ENCODE assay signal across 12 cellular contexts in the genomic region with DNA sequence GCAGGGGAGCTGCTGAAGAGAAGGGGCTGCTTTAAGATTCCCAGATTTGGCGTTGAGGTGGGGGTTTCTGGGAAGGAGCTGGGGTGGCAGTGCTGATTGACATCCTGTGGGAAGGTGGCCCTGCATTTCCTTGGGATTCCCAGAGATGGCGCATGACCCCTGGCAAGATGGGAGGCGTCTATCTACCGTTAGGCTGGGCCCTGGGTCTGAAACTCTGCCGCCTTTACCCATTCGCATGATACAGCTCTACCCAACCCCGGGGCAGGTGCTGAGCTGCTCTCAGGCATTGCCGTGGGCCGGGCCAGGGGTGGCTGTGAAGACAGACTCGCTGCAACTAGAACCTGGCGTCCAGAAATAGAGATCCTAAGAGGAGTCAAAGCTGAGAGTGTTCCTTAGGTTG. TPM values are rescaled to one million over a fixed set of nuclear protein-coding genes. Genes with fewer than 3 reads are reported as not detected.
DNase-seq lines count a peak whose midpoint lies in the region; ATAC-seq and TF ChIP-seq lines count a peak whose summit lies in the region.
"Had no signal": no experiment of that assay in that cellular context is flagged by ENCODE, and none has a peak within 500 bp of the region (broad histone marks: within the 10 kb centered on the region; RNA-seq: fewer than 3 reads in every experiment).

No MANE protein-coding gene starts in this region.

- no peak for TF ChIP-seq POLR2A in Peyer's patch (IDR thresholded peaks at IDR 0.05)

- H3K36me3 ChIP-seq in Peyer's patch = no peaks in the 10 kb centered on the region
- H3K36me3 ChIP-seq in psoas muscle (ENCODE audit: insufficient read depth in 1 of 2, low read depth in 1 of 2) = peaks cover 0 to 7% of the 10 kb centered on the region in 2 donors

- H3K4me1 ChIP-seq in Peyer's patch = no peaks in the 10 kb centered on the region
- peaks cover 50% of the 10 kb centered on the region for H3K4me1 ChIP-seq in psoas muscle

- intact Hi-C loops in psoas muscle (cut with DNase I) = no loop called here

- H3K27me3 ChIP-seq in Peyer's patch (no peaks in the 10 kb centered on the region), psoas muscle (ENCODE audit: insufficient read depth in 3 of 3, low read length in 2 of 3) (no peaks in the 10 kb centered on the region)

- peak; percentile 61 for DNase-seq in DMS 273 (lab: John Stamatoyannopoulos, UW; ENCODE audit: unreplicated experiment)
- no peak for DNase-seq in DMS 273 treated with DMSO at 0.1 percent for 48 hours (lab: John Stamatoyannopoulos, UW)
- DNase-seq in Peyer's patch = no peak
- DNase-seq in foreskin fibroblast = peak in 1 of 2 donors; percentile 24
- DNase-seq in psoas muscle = peak in 1 of 2 donors; percentile 73
- DNase-seq in activated CD8-positive, alpha-beta memory T cell treated with anti-CD3 and anti-CD28 coated beads, Interleukin-2, amount 50 U/mL, for 4 hours = no peak
- DNase-seq: 8988T; activated T-cell treated with anti-CD3 and anti-CD28 coated beads, Interleukin-2, amount 50 U/mL, for 1 hour; naive B cell; NCI-H345 had no signal

- WGBS in psoas muscle, 3 donors = 29 to 53% (median 32%) methylated on average over 11 of the region's 11 CpGs

- TF ChIP-seq CTCF in Peyer's patch (IDR thresholded peaks at IDR 0.05) (peak in 4 of 6 experiments; percentile 5 to 44 (median 35)), foreskin fibroblast (IDR thresholded peaks at IDR 0.05; ENCODE audit: low read depth, low read length) (peak; percentile 4), psoas muscle (IDR thresholded peaks at IDR 0.05) (peak; percentile 25)

- no peaks in the 10 kb centered on the region for H3K9me3 ChIP-seq in Peyer's patch
- no peaks in the 10 kb centered on the region for H3K9me3 ChIP-seq in psoas muscle

- ATAC-seq in psoas muscle = peak; percentile 44 to 70 (median 60)
- ATAC-seq in GM18873 (IDR thresholded peaks at IDR 0.05; ENCODE audit: low FRiP score, unreplicated experiment) = no peak
- no peak for ATAC-seq in GM19455 (IDR thresholded peaks at IDR 0.05; ENCODE audit: unreplicated experiment)

- H3K27ac ChIP-seq in Peyer's patch = no peak overlapping the region
- peak overlapping the region; percentile 82 for H3K27ac ChIP-seq in psoas muscle

- H3K4me3 ChIP-seq in Peyer's patch (no peak overlapping the region), foreskin fibroblast (ENCODE audit: low read depth in 1 of 2, low read length in 2 of 2) (no peak overlapping the region), psoas muscle (no peak overlapping the region)

RNA-seq across cellular contexts. Expression of gene MVD, which starts 9.9 kb away (rescaled TPM):
- total RNA-seq in Peyer's patch (100 to 1,000 TPM in 1 of 4 donors, 10 to 100 TPM in 3; 36.8 to 107 (median 60.6) TPM), psoas muscle (10 to 100 TPM; 11.7 to 26.8 (median 16.1) TPM)
- polyA plus RNA-seq in psoas muscle = 10 to 100 TPM; 13.7 to 19.2 (median 15.9) TPM

RNA-seq across cellular contexts. Expression of gene SNAI3, which starts 13.5 kb away (rescaled TPM):
- total RNA-seq in Peyer's patch = under 1 TPM in 2 of 4 donors, not detected in 2; 0.70 to 0.80 TPM
- total RNA-seq in psoas muscle = 1 to 10 TPM; 1.5 to 8.5 (median 4.0) TPM
- 1 to 10 TPM; 1.2 to 5.3 (median 3.0) TPM for polyA plus RNA-seq in psoas muscle

RNA-seq across cellular contexts. Expression of gene CYBA, which starts 21.9 kb away (rescaled TPM):
- total RNA-seq in Peyer's patch (100 to 1,000 TPM; 131 to 162 (median 141) TPM), psoas muscle (10 to 100 TPM; 17.1 to 20.2 (median 19.2) TPM)
- 10 to 100 TPM in 2 of 3 donors, 1 to 10 TPM in 1; 9.1 to 28.0 (median 24.0) TPM for polyA plus RNA-seq in psoas muscle

RNA-seq across cellular contexts. Expression of gene RNF166, which starts 33.4 kb away (rescaled TPM):
- total RNA-seq in Peyer's patch = 10 to 100 TPM; 14.5 to 64.4 (median 23.1) TPM
- 10 to 100 TPM; 13.4 to 22.9 (median 15.7) TPM for total RNA-seq in psoas muscle
- polyA plus RNA-seq in psoas muscle = 10 to 100 TPM; 10.1 to 14.9 (median 12.1) TPM

RNA-seq across cellular contexts. Expression of gene CTU2, which starts 33.5 kb away (rescaled TPM):
- total RNA-seq in Peyer's patch (10 to 100 TPM in 2 of 4 donors, 1 to 10 TPM in 2; 3.9 to 25.1 (median 9.3) TPM), psoas muscle (10 to 100 TPM; 12.4 to 24.1 (median 19.6) TPM)
- polyA plus RNA-seq in psoas muscle = 10 to 100 TPM; 20.2 to 24.1 (median 21.9) TPM

Comparison
In these comparisons a context has a peak if more than half of its experiments do, and no peak if none do; other contexts are left out.
1. ATAC-seq: peak in psoas muscle (4 of 4); none in GM18873 (single experiment) and GM19455 (single experiment).
2. RNA of gene CYBA, which starts 21.9 kb away (total RNA-seq): 131 to 162 TPM in Peyer's patch; 17.1 to 20.2 TPM in psoas muscle; every median in the first group is over 4 times any median in the second.
3. Peak in every context shown above with its lines, with median percentiles within 50 percentile points of each other: CTCF ChIP-seq.